ENCODE assay signal across 12 cellular contexts in genomic region chr2:215396595-215397313, GRCh38. TPM values are rescaled to one million over a fixed set of nuclear protein-coding genes. Genes with fewer than 3 reads are reported as not detected.
DNase-seq lines count a peak whose midpoint lies in the region; ATAC-seq and TF ChIP-seq lines count a peak whose summit lies in the region.
"Had no signal": no experiment of that assay in that cellular context is flagged by ENCODE, and none has a peak within 500 bp of the region (broad histone marks: within the 10 kb centered on the region; RNA-seq: fewer than 3 reads in every experiment).

No MANE protein-coding gene starts in this region.

- ATAC-seq in left lung: peak; percentile 22
- ATAC-seq in HG03565 (IDR thresholded peaks at IDR 0.05; ENCODE audit: unreplicated experiment): no peak

- peaks cover 41% of the 10 kb centered on the region for H3K79me2 ChIP-seq in ACC112 (ENCODE audit: control insufficient read depth, insufficient read depth, low read length, unreplicated experiment)

- intact Hi-C loops in left lung (cut with DNase I): no loop called here

- H3K36me3 ChIP-seq in ACC112 (ENCODE audit: insufficient read depth, low read length) (peaks cover 79% of the 10 kb centered on the region), adipocyte (ENCODE audit: control insufficient read depth, insufficient read depth, low read length, severe bottlenecking) (peaks cover 97% of the 10 kb centered on the region), left lung (peaks cover 0 to 41% of the 10 kb centered on the region in 2 donors), BE2C (no peaks in the 10 kb centered on the region; the same call in 1 of the 2 replicates)
- H3K36me3 ChIP-seq: BLaER1 had no signal

- H3K27ac ChIP-seq in ACC112 (ENCODE audit: low read depth, low read length) (peak overlapping the region; percentile 69), left lung (peak overlapping the region in 1 of 2 donors; percentile 21)
- H3K27ac ChIP-seq: BLaER1 had no signal

- DNase-seq in HS-5 (ENCODE audit: low read depth): peak; percentile 56
- peak; percentile 79 for DNase-seq in adipocyte (ENCODE audit: low read depth)
- DNase-seq in left lung: no peak
- DNase-seq in BE2C: no peak
- no peak for DNase-seq in NCI-H1694 (lab: John Stamatoyannopoulos, UW)
- no peak for DNase-seq in stimulated activated CD4-positive, alpha-beta T cell treated with anti-CD3 and anti-CD28 coated beads, Interleukin-2, amount 100 ng/mL, for 48 hours
- DNase-seq: activated CD4-positive, alpha-beta memory T cell treated with anti-CD3 and anti-CD28 coated beads for 36 hours; activated naive CD8-positive, alpha-beta T cell treated with anti-CD3 and anti-CD28 coated beads, Interleukin-2, amount 10 ng/mL, durations not matched to agents 7 days and 5 days; NCI-H1105 treated with DMSO at 0.1 percent for 48 hours had no signal

- H3K4me3 ChIP-seq in ACC112 (ENCODE audit: low read depth, low read length): no peak overlapping the region
- H3K4me3 ChIP-seq in adipocyte (ENCODE audit: low read length): no peak overlapping the region
- H3K4me3 ChIP-seq in left lung: no peak overlapping the region
- no peak overlapping the region for H3K4me3 ChIP-seq in BE2C (ENCODE audit: low read depth, low read length)
- H3K4me3 ChIP-seq: BLaER1 had no signal

- H3K27me3 ChIP-seq in ACC112 (ENCODE audit: insufficient read depth, low read length) (no peaks in the 10 kb centered on the region), adipocyte (replicated peaks; ENCODE audit: control insufficient read depth, insufficient read depth, low read length) (no peaks in the 10 kb centered on the region), left lung (no peaks in the 10 kb centered on the region), BE2C (no peaks in the 10 kb centered on the region)
- H3K27me3 ChIP-seq: BLaER1 had no signal

- no peak overlapping the region for H2AFZ ChIP-seq in ACC112 (ENCODE audit: low read length, unreplicated experiment)

- TF ChIP-seq CTCF in left lung (IDR thresholded peaks at IDR 0.05) (no peak), BE2C (IDR thresholded peaks at IDR 0.05; ENCODE audit: low read depth, low read length) (no peak)

- H3K4me1 ChIP-seq in ACC112 (ENCODE audit: control insufficient read depth, insufficient read depth, low read length, unreplicated experiment) (peaks cover 55% of the 10 kb centered on the region), adipocyte (ENCODE audit: control insufficient read depth, insufficient read depth, low read length) (peaks cover 33% of the 10 kb centered on the region), left lung (peaks cover 3 to 8% of the 10 kb centered on the region in 2 donors), BE2C (no peaks in the 10 kb centered on the region)

- H3K9me3 ChIP-seq in adipocyte (ENCODE audit: control insufficient read depth, low read length) (no peaks in the 10 kb centered on the region), left lung (no peaks in the 10 kb centered on the region), BE2C (no peaks in the 10 kb centered on the region)
- H3K9me3 ChIP-seq: BLaER1 had no signal

- peak overlapping the region; percentile 7 for H3K9ac ChIP-seq in adipocyte (ENCODE audit: low read length)
- H3K9ac ChIP-seq: BLaER1 had no signal

RNA-seq across cellular contexts. Expression of gene FN1, which starts 39.1 kb away (rescaled TPM):
- total RNA-seq in left lung: 1,000 to 10,000 TPM; 1,862 to 3,073 TPM
- polyA plus RNA-seq in BE2C (2012; ENCODE audit: insufficient read depth, insufficient read length, low read depth): 3.9 TPM

Comparison
In these comparisons a context has a peak if more than half of its experiments do, and no peak if none do; other contexts are left out.
1. DNase-seq: peak in HS-5 (single experiment) and adipocyte (single experiment); none in left lung (0 of 2), BE2C (single experiment), NCI-H1694 (single experiment) and stimulated activated CD4-positive, alpha-beta T cell treated with anti-CD3 and anti-CD28 coated beads, Interleukin-2, amount 100 ng/mL, for 48 hours (0 of 2).